12 cellular contexts compared by ENCODE assay signal in the genomic region with DNA sequence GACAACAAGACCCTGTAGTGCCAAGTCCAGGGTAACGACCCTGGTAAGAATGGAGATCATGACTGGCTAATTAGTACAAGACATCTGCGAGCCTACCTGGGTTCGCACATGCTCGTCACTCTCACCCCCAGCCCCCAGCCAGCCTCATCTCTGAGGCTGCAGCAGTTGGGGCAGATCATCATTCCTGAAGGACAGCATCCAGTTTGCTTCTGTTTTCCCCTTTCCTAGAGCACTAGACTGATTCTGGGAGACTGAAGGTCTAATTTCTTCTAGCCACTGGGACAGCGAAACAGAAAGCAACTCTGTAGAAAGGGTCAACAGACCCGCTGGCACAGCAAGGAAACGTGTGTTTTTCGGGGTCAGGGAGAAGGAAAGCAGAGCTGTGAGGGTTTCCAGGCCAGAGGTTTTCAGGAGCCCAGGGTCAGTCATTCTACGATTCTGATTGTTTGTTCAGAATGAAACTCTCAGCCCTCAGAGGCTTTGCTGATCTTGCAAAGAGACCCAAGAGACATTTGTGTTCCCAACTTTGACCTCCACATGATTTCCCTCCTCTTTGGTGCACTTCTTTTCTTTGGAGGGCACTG.
DNase-seq lines count a peak whose midpoint lies in the region; ATAC-seq and TF ChIP-seq lines count a peak whose summit lies in the region.
"Had no signal": no experiment of that assay in that cellular context is flagged by ENCODE, and none has a peak within 500 bp of the region (broad histone marks: within the 10 kb centered on the region; RNA-seq: fewer than 3 reads in every experiment).

No MANE protein-coding gene starts in this region.

- intact Hi-C loops in right cardiac atrium (cut with DNase I): no loop called here

- no peaks in the 10 kb centered on the region for H3K27me3 ChIP-seq in cardiac muscle cell
- H3K27me3 ChIP-seq in right cardiac atrium (ENCODE audit: control insufficient read depth, insufficient read depth): no peaks in the 10 kb centered on the region
- H3K27me3 ChIP-seq in SJCRH30: no peaks in the 10 kb centered on the region
- H3K27me3 ChIP-seq: colonic mucosa, testis had no signal

- no peaks in the 10 kb centered on the region for H3K36me3 ChIP-seq in cardiac muscle cell
- H3K36me3 ChIP-seq in SJCRH30: no peaks in the 10 kb centered on the region
- H3K36me3 ChIP-seq: colonic mucosa had no signal

- H3K9me3 ChIP-seq in cardiac muscle cell (ENCODE audit: low read depth) (no peaks in the 10 kb centered on the region), right cardiac atrium (ENCODE audit: control insufficient read depth, low read length) (no peaks in the 10 kb centered on the region), SJCRH30 (replicated peaks) (no peaks in the 10 kb centered on the region)
- H3K9me3 ChIP-seq: colonic mucosa, testis had no signal

- H3K27ac ChIP-seq in cardiac muscle cell (peak overlapping the region; percentile 76), right cardiac atrium (ENCODE audit: low read length) (no peak overlapping the region), SJCRH30 (peak overlapping the region; percentile 89)
- H3K27ac ChIP-seq: colonic mucosa had no signal

- H3K4me1 ChIP-seq in cardiac muscle cell (ENCODE audit: low read depth): peaks cover 23% of the 10 kb centered on the region
- no peaks in the 10 kb centered on the region for H3K4me1 ChIP-seq in right cardiac atrium (ENCODE audit: control insufficient read depth, insufficient read depth, low read length)
- peaks cover 49% of the 10 kb centered on the region for H3K4me1 ChIP-seq in SJCRH30
- H3K4me1 ChIP-seq: colonic mucosa had no signal

- H3K4me3 ChIP-seq in cardiac muscle cell (no peak overlapping the region), right cardiac atrium (ENCODE audit: low read length) (no peak overlapping the region), SJCRH30 (no peak overlapping the region)
- H3K4me3 ChIP-seq: colonic mucosa, testis had no signal

- DNase-seq in cardiac muscle cell (ENCODE audit: low read depth in 1 of 2, low spot score in 1 of 2) (no peak), right cardiac atrium (no peak), SJCRH30 (peak in 1 of 2 experiments; percentile 19), C1 segment of cervical spinal cord (lab: John Stamatoyannopoulos, UW) (no peak), SKM-1 treated with dmso at 0.1 percent for 144 hours (lab: John Stamatoyannopoulos, UW; ENCODE audit: unreplicated experiment) (no peak), NCI-H2107 (lab: John Stamatoyannopoulos, UW) (no peak)
- DNase-seq: activated CD8-positive, alpha-beta T cell treated with anti-CD3 and anti-CD28 coated beads, Interleukin-2, amount 10 ng/mL, durations not matched to agents 7 days and 5 days; activated naive CD8-positive, alpha-beta T cell treated with anti-CD3 and anti-CD28 coated beads for 36 hours; colonic mucosa; testis had no signal

- ATAC-seq in right cardiac atrium (no peak), HG02852 (IDR thresholded peaks at IDR 0.05; ENCODE audit: unreplicated experiment) (peak; percentile 77), GM21825 (IDR thresholded peaks at IDR 0.05; ENCODE audit: unreplicated experiment) (no peak)
- ATAC-seq: activated CD8-positive, alpha-beta T cell treated with anti-CD3 and anti-CD28 coated beads, Interleukin-2, amount 10 ng/mL, durations not matched to agents 7 days and 5 days had no signal

- no peak for TF ChIP-seq CTCF in cardiac muscle cell (IDR thresholded peaks at IDR 0.05; ENCODE audit: low read depth, low read length)

- 81% methylated on average over 9 of the region's 9 CpGs for WGBS in right cardiac atrium
